In the genomic region with DNA sequence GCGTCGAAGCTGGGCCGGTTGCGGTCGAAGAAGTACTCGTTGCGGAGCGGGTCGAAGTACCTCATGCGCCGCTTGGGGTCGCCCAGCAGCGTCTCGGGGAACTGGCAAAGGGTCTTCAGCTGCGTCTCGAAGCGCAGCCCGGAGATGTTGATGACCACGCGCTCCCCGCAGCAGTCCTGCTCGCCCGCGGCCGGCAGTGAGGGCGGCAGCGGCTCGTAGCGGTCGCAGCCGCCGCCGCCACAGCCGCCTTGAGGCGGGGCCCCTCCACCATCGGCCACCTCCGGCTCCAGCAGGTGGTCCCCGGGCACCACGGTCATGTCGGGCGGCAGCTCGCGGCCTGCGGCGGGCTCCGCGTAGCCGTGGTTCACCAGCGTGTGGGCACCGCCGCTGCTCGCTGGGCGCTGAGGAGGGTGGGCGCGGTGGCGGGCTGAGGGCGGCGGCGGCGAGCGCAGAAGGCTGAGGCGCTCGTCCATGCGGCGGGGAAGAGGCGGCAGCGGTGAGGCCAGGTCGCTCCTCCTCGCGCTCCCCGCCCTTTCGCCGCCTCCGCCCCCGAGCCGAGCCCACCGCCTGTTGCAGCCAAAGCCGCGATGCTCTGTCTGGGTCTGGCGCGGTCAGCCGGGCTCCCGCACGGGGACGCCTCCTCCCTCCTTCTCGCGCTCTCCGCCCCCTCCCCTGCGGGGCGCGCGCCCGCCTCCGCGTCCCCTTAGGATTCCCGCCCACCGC, we compare ENCODE assay signal across 9 cellular contexts. TPM values are rescaled to one million over a fixed set of nuclear protein-coding genes. Genes with fewer than 3 reads are reported as not detected.
DNase-seq lines count a peak whose midpoint lies in the region; ATAC-seq and TF ChIP-seq lines count a peak whose summit lies in the region.
"Had no signal": no experiment of that assay in that cellular context is flagged by ENCODE, and none has a peak within 500 bp of the region (broad histone marks: within the 10 kb centered on the region; RNA-seq: fewer than 3 reads in every experiment).

Gene KCNA3 (minus strand): TSS at position 604 of the 723 bp plus-strand sequence. CDS start 131 bp downstream, at position 473.

- peaks cover 0 to 60% (median 21%) of the 10 kb centered on the region in 3 donors for H3K27me3 ChIP-seq in psoas muscle (ENCODE audit: insufficient read depth in 3 of 3, low read length in 2 of 3)

- TF ChIP-seq CTCF in glutamatergic neuron (IDR thresholded peaks at IDR 0.05; ENCODE audit: partially characterized antibody, unreplicated experiment) (no peak), psoas muscle (IDR thresholded peaks at IDR 0.05) (no peak)

- no peaks in the 10 kb centered on the region for H3K27me3 Mint-ChIP-seq in activated T-cell treated with anti-CD3 and anti-CD28 coated beads, Interleukin-2, amount 50 U/mL, for 4 hours (ENCODE audit: low read depth)
- peaks cover 22% of the 10 kb centered on the region for H3K27me3 Mint-ChIP-seq in glutamatergic neuron (ENCODE audit: unreplicated experiment)

- peak within 1 kb of the TSS; percentile 95 for H3K4me3 Mint-ChIP-seq in activated T-cell treated with anti-CD3 and anti-CD28 coated beads, Interleukin-2, amount 50 U/mL, for 4 hours
- peak within 1 kb of the TSS; percentile 87 for H3K4me3 Mint-ChIP-seq in glutamatergic neuron (ENCODE audit: unreplicated experiment)

- ATAC-seq in activated T-cell treated with anti-CD3 and anti-CD28 coated beads, Interleukin-2, amount 50 U/mL, for 4 hours = peak; percentile 44 to 45
- peak in 2 of 4 donors; percentile 19 to 56 for ATAC-seq in psoas muscle

- H3K4me1 Mint-ChIP-seq in activated T-cell treated with anti-CD3 and anti-CD28 coated beads, Interleukin-2, amount 50 U/mL, for 4 hours (ENCODE audit: low read depth) = peaks cover 55% of the 10 kb centered on the region
- peaks cover 18% of the 10 kb centered on the region for H3K4me1 Mint-ChIP-seq in glutamatergic neuron (ENCODE audit: low read depth, unreplicated experiment)

- H3K4me1 ChIP-seq in psoas muscle (no peaks in the 10 kb centered on the region), urinary bladder (ENCODE audit: insufficient read depth) (no peaks in the 10 kb centered on the region)

- DNase-seq in DMS 273 (lab: John Stamatoyannopoulos, UW; ENCODE audit: unreplicated experiment) = peak; percentile 89
- no peak for DNase-seq in DMS 273 treated with DMSO at 0.1 percent for 48 hours (lab: John Stamatoyannopoulos, UW)
- peak; percentile 15 for DNase-seq in NCI-H345 treated with DMSO at 0.1 percent for 48 hours (lab: John Stamatoyannopoulos, UW; ENCODE audit: unreplicated experiment)
- DNase-seq in activated T-cell treated with anti-CD3 and anti-CD28 coated beads, Interleukin-2, amount 50 U/mL, for 4 hours = peak; percentile 65
- peak; percentile 83 for DNase-seq in glutamatergic neuron
- DNase-seq in psoas muscle = peak; percentile 21 to 58
- no peak for DNase-seq in GOT3 (lab: John Stamatoyannopoulos, UW)

- H3K36me3 ChIP-seq in psoas muscle (ENCODE audit: insufficient read depth in 1 of 2, low read depth in 1 of 2) (no peaks in the 10 kb centered on the region), urinary bladder (ENCODE audit: insufficient read depth) (no peaks in the 10 kb centered on the region)

- H3K4me3 ChIP-seq in psoas muscle = peak within 1 kb of the TSS; percentile 63
- H3K4me3 ChIP-seq in urinary bladder (ENCODE audit: low read depth, low read length) = peak within 1 kb of the TSS; percentile 46

- H3K27ac ChIP-seq in psoas muscle (no peak within 1 kb of the TSS), urinary bladder (ENCODE audit: low read depth) (peak within 1 kb of the TSS; percentile 48)
- H3K27ac ChIP-seq: 22Rv1 had no signal

- intact Hi-C loops in psoas muscle (cut with DNase I) = no loop called here

- H3K9me3 ChIP-seq in psoas muscle = no peaks in the 10 kb centered on the region

- WGBS in psoas muscle, 3 donors = 0 to 1% (median 1%) methylated on average over 67 to 96 of the region's 97 CpGs
- under 1% methylated on average over 97 of the region's 97 CpGs for WGBS in urinary bladder

- no peaks in the 10 kb centered on the region for H3K9me3 Mint-ChIP-seq in activated T-cell treated with anti-CD3 and anti-CD28 coated beads, Interleukin-2, amount 50 U/mL, for 4 hours
- peaks cover 19% of the 10 kb centered on the region for H3K9me3 Mint-ChIP-seq in glutamatergic neuron (ENCODE audit: unreplicated experiment)

- peaks cover 3% of the 10 kb centered on the region for H3K36me3 Mint-ChIP-seq in activated T-cell treated with anti-CD3 and anti-CD28 coated beads, Interleukin-2, amount 50 U/mL, for 4 hours (ENCODE audit: insufficient read depth)
- H3K36me3 Mint-ChIP-seq in glutamatergic neuron (ENCODE audit: unreplicated experiment) = peaks cover 5% of the 10 kb centered on the region

- H3K27ac Mint-ChIP-seq in glutamatergic neuron (ENCODE audit: unreplicated experiment) = peak within 1 kb of the TSS; percentile 55

RNA-seq across cellular contexts. Expression of gene KCNA3, which starts in this region (rescaled TPM):
- total RNA-seq in activated T-cell treated with anti-CD3 and anti-CD28 coated beads, Interleukin-2, amount 50 U/mL, for 4 hours = 10 to 100 TPM; 23.8 to 32.3 (median 27.4) TPM
- total RNA-seq in glutamatergic neuron (ENCODE audit: unreplicated experiment) (2.7 TPM), psoas muscle (under 1 TPM in 3 of 4 donors, not detected in 1; 0.08 to 0.56 (median 0.16) TPM), urinary bladder (3.1 TPM)
- polyA plus RNA-seq in psoas muscle (not detected), urinary bladder (0.37 TPM)

Comparison
In these comparisons a context has a peak if more than half of its experiments do, and no peak if none do; other contexts are left out.
1. DNase-seq: peak in DMS 273 (single experiment), NCI-H345 treated with DMSO at 0.1 percent for 48 hours (single experiment), activated T-cell treated with anti-CD3 and anti-CD28 coated beads, Interleukin-2, amount 50 U/mL, for 4 hours (single experiment) and glutamatergic neuron (single experiment); none in DMS 273 treated with DMSO at 0.1 percent for 48 hours (single experiment) and GOT3 (single experiment).
2. Peak in DNase-seq and H3K4me3 ChIP-seq in psoas muscle; RNA of the gene not detected or under 1 TPM.